ENCODE assay signal across 26 cellular contexts in the genomic region with DNA sequence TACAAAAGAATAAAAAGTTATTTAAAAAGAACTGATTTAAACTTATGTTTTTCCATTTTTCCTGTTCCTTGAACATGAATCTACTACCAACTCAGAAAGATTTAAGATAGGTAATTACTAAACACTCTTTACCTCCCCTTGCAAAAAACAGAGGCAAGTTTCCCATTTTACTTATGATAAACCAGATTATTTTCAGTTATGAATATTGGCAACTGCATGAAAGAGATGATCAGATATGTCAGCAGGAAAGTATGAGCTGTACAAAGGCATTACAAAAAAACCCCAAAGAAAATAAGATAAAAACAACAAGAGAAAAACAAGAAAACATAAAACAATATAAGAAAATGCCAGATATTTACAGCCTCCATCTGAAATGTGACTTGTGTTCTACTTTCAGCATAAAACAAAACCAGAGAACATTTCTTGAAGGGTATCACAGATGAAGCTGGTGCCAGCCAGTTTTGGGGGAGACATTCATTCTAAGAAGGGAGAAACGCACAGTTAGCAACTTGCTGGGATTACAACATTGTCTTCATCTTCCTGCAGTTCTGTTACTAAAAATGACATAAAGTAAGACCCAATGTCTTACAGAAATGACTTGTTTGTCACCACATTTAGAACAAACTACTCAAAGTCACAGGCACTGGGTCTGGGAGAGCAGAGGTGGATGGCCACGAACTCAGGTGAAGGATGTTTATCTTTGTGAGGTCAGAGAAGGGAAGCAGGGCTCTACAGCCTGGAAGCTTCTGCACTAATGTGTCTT. TPM values are rescaled to one million over a fixed set of nuclear protein-coding genes. Genes with fewer than 3 reads are reported as not detected.
DNase-seq lines count a peak whose midpoint lies in the region; ATAC-seq, FAIRE-seq and TF ChIP-seq lines count a peak whose summit lies in the region.
"Had no signal": no experiment of that assay in that cellular context is flagged by ENCODE, and none has a peak within 500 bp of the region (broad histone marks: within the 10 kb centered on the region; RNA-seq: fewer than 3 reads in every experiment).

No MANE protein-coding gene starts in this region.

- TF ChIP-seq CTCF in lower lobe of right lung (IDR thresholded peaks at IDR 0.05) = no peak

- no peak overlapping the region for H3K4me3 ChIP-seq in lower lobe of right lung
- H3K4me3 ChIP-seq: BLaER1 treated with 17β-estradiol and CSF1 and Interleukin-3, amounts not matched to agents 10 nM and 100 nM; thoracic aorta had no signal

- peaks cover 7% of the 10 kb centered on the region for H3K4me1 ChIP-seq in lower lobe of right lung

- no peak for DNase-seq in activated T-cell treated with anti-CD3 and anti-CD28 coated beads, Interleukin-2, amount 50 U/mL, for 4 hours
- DNase-seq in activated T-cell treated with anti-CD3 and anti-CD28 coated beads for 4 hours (no peak), GM12891 (ENCODE audit: insufficient read length, low spot score) (no peak), lower lobe of right lung (no peak), NCI-H187 (lab: John Stamatoyannopoulos, UW) (no peak)
- no peak for DNase-seq in activated CD4-positive, alpha-beta memory T cell treated with anti-CD3 and anti-CD28 coated beads, Interleukin-2, amount 10 ng/mL, durations not matched to agents 7 days and 5 days
- DNase-seq in naive thymus-derived CD8-positive, alpha-beta T cell = no peak
- DNase-seq: ACHN; activated naive CD8-positive, alpha-beta T cell treated with anti-CD3 and anti-CD28 coated beads, Interleukin-2, amount 10 ng/mL, durations not matched to agents 7 days and 5 days; brain microvascular endothelial cell; endodermal cell; GF-D8; kidney glomerular epithelial cell; mesenchymal stem cell; naive B cell; NCI-H1092; NCI-H2029 treated with DMSO at 0.1 percent for 48 hours; NCI-H446; stimulated activated CD4-positive, alpha-beta T cell treated with anti-CD3 and anti-CD28 coated beads, Interleukin-15, amount 100 ng/mL, for 24 hours had no signal

- ATAC-seq in activated T-cell treated with anti-CD3 and anti-CD28 coated beads, Interleukin-2, amount 50 U/mL, for 4 hours = peak; percentile 37 to 61
- no peak for ATAC-seq in naive thymus-derived CD8-positive, alpha-beta T cell
- ATAC-seq in lower lobe of right lung (no peak), GM21529 (IDR thresholded peaks at IDR 0.05; ENCODE audit: unreplicated experiment) (no peak)
- ATAC-seq: sciatic nerve had no signal

- POLR2A ChIA-PET in activated CD4-positive, alpha-beta memory T cell treated with anti-CD3 and anti-CD28 coated beads, Interleukin-2, amount 10 ng/mL, durations not matched to agents 7 days and 5 days (lab: Charles Lee) = interaction anchor here (0.7 to 3.9 kb wide), 4 partner anchors 14 to 21 kb away, joined by 3 to 14 read pairs (median 8); a partner anchor contains a TSS
- POLR2A ChIA-PET in naive thymus-derived CD8-positive, alpha-beta T cell (lab: Charles Lee) = no interaction called here

- peaks cover 11% of the 10 kb centered on the region for H3K4me1 Mint-ChIP-seq in activated T-cell treated with anti-CD3 and anti-CD28 coated beads, Interleukin-2, amount 50 U/mL, for 4 hours (ENCODE audit: low read depth)
- peaks cover 19% of the 10 kb centered on the region for H3K4me1 Mint-ChIP-seq in activated CD4-positive, alpha-beta memory T cell treated with anti-CD3 and anti-CD28 coated beads, Interleukin-2, amount 10 ng/mL, durations not matched to agents 7 days and 5 days
- peaks cover 0 to 12% (median 5%) of the 10 kb centered on the region in 4 donors for H3K4me1 Mint-ChIP-seq in naive thymus-derived CD8-positive, alpha-beta T cell
- H3K4me1 Mint-ChIP-seq: activated naive CD8-positive, alpha-beta T cell treated with anti-CD3 and anti-CD28 coated beads, Interleukin-2, amount 10 ng/mL, durations not matched to agents 7 days and 5 days; endodermal cell; naive B cell had no signal

- H3K36me3 ChIP-seq in lower lobe of right lung = peaks cover 90% of the 10 kb centered on the region

- no peaks in the 10 kb centered on the region for H3K27me3 ChIP-seq in lower lobe of right lung (ENCODE audit: low read depth)
- H3K27me3 ChIP-seq: BLaER1 treated with 17β-estradiol and CSF1 and Interleukin-3, amounts not matched to agents 10 nM and 100 nM; brain microvascular endothelial cell had no signal

- no peak overlapping the region for H3K4me3 Mint-ChIP-seq in activated T-cell treated with anti-CD3 and anti-CD28 coated beads, Interleukin-2, amount 50 U/mL, for 4 hours
- H3K4me3 Mint-ChIP-seq in activated CD4-positive, alpha-beta memory T cell treated with anti-CD3 and anti-CD28 coated beads, Interleukin-2, amount 10 ng/mL, durations not matched to agents 7 days and 5 days = no peak overlapping the region
- no peak overlapping the region for H3K4me3 Mint-ChIP-seq in naive thymus-derived CD8-positive, alpha-beta T cell
- H3K4me3 Mint-ChIP-seq: activated naive CD8-positive, alpha-beta T cell treated with anti-CD3 and anti-CD28 coated beads, Interleukin-2, amount 10 ng/mL, durations not matched to agents 7 days and 5 days; endodermal cell; naive B cell had no signal

- CTCF ChIA-PET in activated CD4-positive, alpha-beta memory T cell treated with anti-CD3 and anti-CD28 coated beads, Interleukin-2, amount 10 ng/mL, durations not matched to agents 7 days and 5 days (lab: Charles Lee) = interaction anchor here (0.8 to 3.8 kb wide), 4 partner anchors 9 to 70 kb away, joined by 3 to 27 read pairs (median 4); a partner anchor contains a TSS

- H3K9me3 Mint-ChIP-seq in activated T-cell treated with anti-CD3 and anti-CD28 coated beads, Interleukin-2, amount 50 U/mL, for 4 hours = no peaks in the 10 kb centered on the region
- no peaks in the 10 kb centered on the region for H3K9me3 Mint-ChIP-seq in activated CD4-positive, alpha-beta memory T cell treated with anti-CD3 and anti-CD28 coated beads, Interleukin-2, amount 10 ng/mL, durations not matched to agents 7 days and 5 days
- H3K9me3 Mint-ChIP-seq in naive thymus-derived CD8-positive, alpha-beta T cell = no peaks in the 10 kb centered on the region
- H3K9me3 Mint-ChIP-seq: activated naive CD8-positive, alpha-beta T cell treated with anti-CD3 and anti-CD28 coated beads, Interleukin-2, amount 10 ng/mL, durations not matched to agents 7 days and 5 days; endodermal cell; naive B cell had no signal

- H3K27ac Mint-ChIP-seq in activated CD4-positive, alpha-beta memory T cell treated with anti-CD3 and anti-CD28 coated beads, Interleukin-2, amount 10 ng/mL, durations not matched to agents 7 days and 5 days = peak overlapping the region; percentile 67
- H3K27ac Mint-ChIP-seq in naive thymus-derived CD8-positive, alpha-beta T cell = peak overlapping the region in 6 of 10 donors; percentile 19 to 69 (median 38)
- H3K27ac Mint-ChIP-seq: activated naive CD8-positive, alpha-beta T cell treated with anti-CD3 and anti-CD28 coated beads, Interleukin-2, amount 10 ng/mL, durations not matched to agents 7 days and 5 days; endodermal cell had no signal

- intact Hi-C loops in lower lobe of right lung (cut with DNase I) = no loop called here

- FAIRE-seq in GM12891 (lab: Jason Lieb, UNC) = peak; percentile 57
- FAIRE-seq: colon, H1, RCC 7860 had no signal

- H3K27me3 Mint-ChIP-seq in activated T-cell treated with anti-CD3 and anti-CD28 coated beads, Interleukin-2, amount 50 U/mL, for 4 hours (ENCODE audit: low read depth) = no peaks in the 10 kb centered on the region
- H3K27me3 Mint-ChIP-seq in activated CD4-positive, alpha-beta memory T cell treated with anti-CD3 and anti-CD28 coated beads, Interleukin-2, amount 10 ng/mL, durations not matched to agents 7 days and 5 days = no peaks in the 10 kb centered on the region
- no peaks in the 10 kb centered on the region for H3K27me3 Mint-ChIP-seq in naive thymus-derived CD8-positive, alpha-beta T cell
- H3K27me3 Mint-ChIP-seq: activated naive CD8-positive, alpha-beta T cell treated with anti-CD3 and anti-CD28 coated beads, Interleukin-2, amount 10 ng/mL, durations not matched to agents 7 days and 5 days; naive B cell had no signal

- H3K9me3 ChIP-seq in lower lobe of right lung = no peaks in the 10 kb centered on the region
- H3K9me3 ChIP-seq: BLaER1 treated with 17β-estradiol and CSF1 and Interleukin-3, amounts not matched to agents 10 nM and 100 nM; thoracic aorta had no signal

- H3K27ac ChIP-seq in lower lobe of right lung = no peak overlapping the region
- H3K27ac ChIP-seq: brain microvascular endothelial cell, thoracic aorta had no signal

- H3K36me3 Mint-ChIP-seq in activated T-cell treated with anti-CD3 and anti-CD28 coated beads, Interleukin-2, amount 50 U/mL, for 4 hours (ENCODE audit: insufficient read depth) = peaks cover 24% of the 10 kb centered on the region
- H3K36me3 Mint-ChIP-seq in activated CD4-positive, alpha-beta memory T cell treated with anti-CD3 and anti-CD28 coated beads, Interleukin-2, amount 10 ng/mL, durations not matched to agents 7 days and 5 days (ENCODE audit: low read depth) = peaks cover 29% of the 10 kb centered on the region
- peaks cover 0 to 69% (median 8%) of the 10 kb centered on the region in 3 donors for H3K36me3 Mint-ChIP-seq in naive thymus-derived CD8-positive, alpha-beta T cell

- TF ChIP-seq POLR2A in GM12891 (IDR thresholded peaks at IDR 0.05; ENCODE audit: low read depth, low read length) = no peak

TF ChIP-seq in GM12891, 5 proteins besides CTCF, POLR2A, EP300 and RAD21:
- no peak for TF ChIP-seq POLR2AphosphoS5 (IDR thresholded peaks at IDR 0.05; ENCODE audit: low read depth, low read length)
- TF ChIP-seq PAX5 (IDR thresholded peaks at IDR 0.05; ENCODE audit: insufficient read depth, low read length, severe bottlenecking) = no peak
- no peak for TF ChIP-seq SPI1 (IDR thresholded peaks at IDR 0.05; ENCODE audit: low read depth, low read length)

RNA-seq across cellular contexts. Expression of a gene that starts 19.1 kb away (rescaled TPM):
- total RNA-seq in activated T-cell treated with anti-CD3 and anti-CD28 coated beads, Interleukin-2, amount 50 U/mL, for 4 hours = 10 to 100 TPM; 48.7 to 64.8 (median 59.8) TPM
- 16.7 TPM for polyA plus RNA-seq in GM12891 (2012; ENCODE audit: low read depth, missing spikeins)
- 10 to 100 TPM; 29.9 to 31.1 TPM for total RNA-seq in activated CD4-positive, alpha-beta memory T cell treated with anti-CD3 and anti-CD28 coated beads, Interleukin-2, amount 10 ng/mL, durations not matched to agents 7 days and 5 days
- 10 to 100 TPM; 39.5 to 45.3 TPM for total RNA-seq in naive thymus-derived CD8-positive, alpha-beta T cell
- polyA plus RNA-seq in naive thymus-derived CD8-positive, alpha-beta T cell = 10 to 100 TPM in 1 of 3 donors, 1 to 10 TPM in 2; 1.5 to 10.0 (median 3.1) TPM
- 12.8 TPM for total RNA-seq in lower lobe of right lung

RNA-seq across cellular contexts. Expression of a gene that starts 21.0 kb away (rescaled TPM):
- total RNA-seq in activated T-cell treated with anti-CD3 and anti-CD28 coated beads, Interleukin-2, amount 50 U/mL, for 4 hours = 100 to 1,000 TPM in 1 of 3 donors, 10 to 100 TPM in 2; 87.2 to 104 (median 95.6) TPM
- polyA plus RNA-seq in GM12891 (2012; ENCODE audit: low read depth, missing spikeins) = 36.4 TPM
- 10 to 100 TPM; 63.7 to 64.2 TPM for total RNA-seq in activated CD4-positive, alpha-beta memory T cell treated with anti-CD3 and anti-CD28 coated beads, Interleukin-2, amount 10 ng/mL, durations not matched to agents 7 days and 5 days
- total RNA-seq in naive thymus-derived CD8-positive, alpha-beta T cell = 10 to 100 TPM; 93.8 to 99.3 TPM
- 100 to 1,000 TPM; 118 to 184 (median 154) TPM for polyA plus RNA-seq in naive thymus-derived CD8-positive, alpha-beta T cell
- total RNA-seq in lower lobe of right lung = 59.5 TPM

Comparison
In these comparisons a context has a peak if more than half of its experiments do, and no peak if none do; other contexts are left out.
1. ATAC-seq: peak in activated T-cell treated with anti-CD3 and anti-CD28 coated beads, Interleukin-2, amount 50 U/mL, for 4 hours (2 of 2); none in naive thymus-derived CD8-positive, alpha-beta T cell (0 of 2), lower lobe of right lung (0 of 2) and GM21529 (single experiment).